In genomic region chr22:33865996-33866395, GRCh38 we compare ENCODE assay signal across 22 cellular contexts. TPM values are rescaled to one million over a fixed set of nuclear protein-coding genes. Genes with fewer than 3 reads are reported as not detected.
A peak's percentile ranks its signal among the peaks of the same experiment; 100 is the strongest.
DNase-seq lines count a peak whose midpoint lies in the region; ATAC-seq and TF ChIP-seq lines count a peak whose summit lies in the region.
"Had no signal": no experiment of that assay in that cellular context is flagged by ENCODE, and none has a peak within 500 bp of the region (broad histone marks: within the 10 kb centered on the region; RNA-seq: fewer than 3 reads in every experiment).

No MANE protein-coding gene starts in this region.

- no peak overlapping the region for H2AK5ac ChIP-seq in mesenchymal stem cell (ENCODE audit: low read length, severe bottlenecking)

- H3K79me1 ChIP-seq in mesenchymal stem cell (replicated peaks; ENCODE audit: low read length, poor library complexity, severe bottlenecking): peaks cover 2% of the 10 kb centered on the region

- no peak overlapping the region for H3K4ac ChIP-seq in mesenchymal stem cell (ENCODE audit: low read depth in 1 of 2, low read length in 2 of 2)

- H2BK5ac ChIP-seq in mesenchymal stem cell (ENCODE audit: low read depth, low read length, poor library complexity, severe bottlenecking): no peak overlapping the region

- no peak overlapping the region for H3K18ac ChIP-seq in mesenchymal stem cell (ENCODE audit: low read depth in 1 of 2, low read length in 2 of 2)

- in situ Hi-C loops in transverse colon (cut with MboI; ENCODE audit: low pct_ligation_motif_present in 1 of 4, low pct_unique_long_range_greater_than_20kb in 1 of 4, low sequenced_read_pairs in 3 of 4): no loop called here

- no peak for TF ChIP-seq EP300 in transverse colon (IDR thresholded peaks at IDR 0.05; ENCODE audit: low read depth)

- intact Hi-C loops in heart right ventricle (cut with DNase I): loop anchor here in 1 of 10 donors (5.0 to 10.0 kb wide), 2 partner anchors 34 to 51 kb away; no protein-coding TSS in a partner anchor
- intact Hi-C loops in left ventricle myocardium superior (cut with micrococcal nuclease): no loop called here
- intact Hi-C loops in transverse colon (cut with DNase I; ENCODE audit: low total_unique reads): no loop called here

- H2BK120ac ChIP-seq in mesenchymal stem cell (ENCODE audit: low read depth, low read length): no peak overlapping the region

- H3K27ac ChIP-seq in heart right ventricle (peak overlapping the region in 9 of 10 donors; percentile 36 to 87 (median 82)), coronary artery (peak overlapping the region; percentile 83 to 92), mesenchymal stem cell (ENCODE audit: low read length, poor library complexity, severe bottlenecking) (no peak overlapping the region), transverse colon (peak overlapping the region; percentile 81 to 86 (median 82))

- H2AFZ ChIP-seq in mesenchymal stem cell (ENCODE audit: low read depth, low read length): no peak overlapping the region
- H2AFZ ChIP-seq: PC-9 had no signal

- ATAC-seq in heart right ventricle (no peak), left ventricle myocardium superior (no peak)
- ATAC-seq: HCT116 had no signal

- peak overlapping the region; percentile 31 for H4K91ac ChIP-seq in mesenchymal stem cell (ENCODE audit: low read length)

- 96 to 100% methylated on average over 1 of the region's 1 CpG for WGBS in heart right ventricle, 2 donors
- WGBS in mesenchymal stem cell: 87% methylated on average over 1 of the region's 1 CpG
- 38% methylated on average over 1 of the region's 1 CpG; no CpG with 5 or more reads in 1 of the 2 donors for whole genome bisulfite sequencing in transverse colon (ENCODE audit: low coverage in 1 of 2), 2 donors

- no peaks in the 10 kb centered on the region for H3K27me3 ChIP-seq in heart right ventricle
- no peaks in the 10 kb centered on the region for H3K27me3 ChIP-seq in mesenchymal stem cell (ENCODE audit: control insufficient read depth in 1 of 2, insufficient read depth in 1 of 2, low read length in 2 of 2)
- no peaks in the 10 kb centered on the region for H3K27me3 ChIP-seq in transverse colon
- H3K27me3 ChIP-seq: MG63 had no signal

- H3K4me3 ChIP-seq in heart right ventricle (no peak overlapping the region), coronary artery (no peak overlapping the region), mesenchymal stem cell (ENCODE audit: insufficient read depth in 1 of 2, low read depth in 1 of 2, low read length in 2 of 2) (no peak overlapping the region), transverse colon (no peak overlapping the region)
- H3K4me3 ChIP-seq: MG63, PC-9 had no signal

- no peak overlapping the region for H4K8ac ChIP-seq in mesenchymal stem cell (ENCODE audit: low read length)

- no peak overlapping the region for H3K23ac ChIP-seq in mesenchymal stem cell (ENCODE audit: low read length in 2 of 2)

- H3K14ac ChIP-seq in mesenchymal stem cell (ENCODE audit: low read length in 2 of 2): no peak overlapping the region

- TF ChIP-seq CTCF in heart right ventricle (IDR thresholded peaks at IDR 0.05): no peak
- no peak for TF ChIP-seq CTCF in coronary artery (IDR thresholded peaks at IDR 0.05)
- no peak for TF ChIP-seq CTCF in transverse colon (IDR thresholded peaks at IDR 0.05)

- H3K4me1 ChIP-seq in heart right ventricle: peaks cover 12 to 82% (median 56%) of the 10 kb centered on the region in 9 donors
- H3K4me1 ChIP-seq in mesenchymal stem cell (ENCODE audit: control insufficient read depth, insufficient read depth, low read depth, low read length): peaks cover 2% of the 10 kb centered on the region
- peaks cover 20 to 51% (median 29%) of the 10 kb centered on the region in 4 donors for H3K4me1 ChIP-seq in transverse colon

- peak overlapping the region; percentile 52 for H2BK15ac ChIP-seq in mesenchymal stem cell (ENCODE audit: low read depth, poor library complexity, severe bottlenecking)

- no peaks in the 10 kb centered on the region for H3K36me3 ChIP-seq in heart right ventricle
- H3K36me3 ChIP-seq in mesenchymal stem cell (ENCODE audit: control insufficient read depth in 1 of 2, insufficient read depth in 2 of 2, low read depth in 1 of 2, low read length in 2 of 2): no peaks in the 10 kb centered on the region
- no peaks in the 10 kb centered on the region for H3K36me3 ChIP-seq in transverse colon
- H3K36me3 ChIP-seq: MG63 had no signal

- DNase-seq in heart right ventricle (no peak), left ventricle myocardium superior (no peak), coronary artery (ENCODE audit: low spot score) (no peak), mesenchymal stem cell (no peak), transverse colon (peak; percentile 39), NCI-H446 (lab: John Stamatoyannopoulos, UW) (no peak), globus pallidus (ENCODE audit: low spot score) (no peak)
- DNase-seq in activated CD4-positive, alpha-beta T cell treated with anti-CD3 and anti-CD28 coated beads for 1 hour: no peak
- DNase-seq: CD4-positive, CD25-positive, alpha-beta regulatory T cell; DMS153; DND-41; IMR-90; KG1; MG63; NCI-H1105 treated with DMSO at 0.1 percent for 48 hours; NCI-H146; NCI-H1930; NCI-H2107; NCI-H774; PC-9; SHP77 had no signal

- no peak for TF ChIP-seq POLR2A in transverse colon (IDR thresholded peaks at IDR 0.05)

- H3K9me3 ChIP-seq in heart right ventricle: no peaks in the 10 kb centered on the region
- no peaks in the 10 kb centered on the region for H3K9me3 ChIP-seq in mesenchymal stem cell (ENCODE audit: control insufficient read depth, low read length)
- H3K9me3 ChIP-seq in transverse colon: no peaks in the 10 kb centered on the region
- H3K9me3 ChIP-seq: MG63 had no signal

- peak overlapping the region in 1 of 2 experiments; percentile 21 for H2BK12ac ChIP-seq in mesenchymal stem cell (ENCODE audit: low read length in 2 of 2)

- H3K4me2 ChIP-seq in mesenchymal stem cell (ENCODE audit: low read length, poor library complexity, severe bottlenecking): no peak overlapping the region
- H3K4me2 ChIP-seq: PC-9 had no signal

- no peak overlapping the region for H3K9ac ChIP-seq in mesenchymal stem cell (ENCODE audit: low read length)

RNA-seq across cellular contexts. Expression of gene LARGE1, which starts 54.3 kb away (rescaled TPM):
- total RNA-seq in heart right ventricle (100 to 1,000 TPM; 118 to 184 (median 148) TPM), left ventricle myocardium superior (147 TPM), transverse colon (100 to 1,000 TPM in 2 of 4 donors, 10 to 100 TPM in 2; 46.5 to 304 (median 80.5) TPM)
- 10 to 100 TPM; 33.7 to 34.3 TPM for polyA plus RNA-seq in heart right ventricle
- 19.1 TPM for polyA plus RNA-seq in mesenchymal stem cell (2013, experiment 1 of 2)
- polyA plus RNA-seq in mesenchymal stem cell (2013, experiment 2 of 2): 18.2 TPM
- total RNA-seq: CD4-positive, CD25-positive, alpha-beta regulatory T cell had no signal
- polyA plus RNA-seq: CD4-positive, CD25-positive, alpha-beta regulatory T cell had no signal
